ENCODE assay signal across 25 cellular contexts in the genomic region with DNA sequence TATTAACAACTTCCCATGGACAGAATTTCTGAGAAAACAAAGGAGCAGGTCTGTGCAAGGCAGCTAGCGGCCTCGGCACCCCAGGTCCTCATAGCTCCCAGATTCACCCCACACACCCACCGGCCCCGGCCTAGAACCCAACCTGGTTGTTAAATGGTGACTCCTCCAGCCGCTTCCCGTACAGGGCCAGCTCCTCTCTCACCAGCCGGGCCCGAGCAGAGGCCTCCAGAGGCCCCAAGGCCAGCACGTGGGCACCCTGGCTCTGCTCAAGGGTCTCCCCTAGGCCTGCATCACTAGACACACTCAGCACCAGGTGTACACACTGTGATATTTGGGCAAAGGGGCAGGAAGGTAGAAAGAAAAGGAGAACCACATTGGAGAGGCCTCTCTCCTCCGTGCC. TPM values are rescaled to one million over a fixed set of nuclear protein-coding genes. Genes with fewer than 3 reads are reported as not detected.
"Had no signal": no experiment of that assay in that cellular context is flagged by ENCODE, and none has a peak within 500 bp of the region (broad histone marks: within the 10 kb centered on the region; RNA-seq: fewer than 3 reads in every experiment).

No MANE protein-coding gene starts in this region.

- H3K9me3 Mint-ChIP-seq: immature natural killer cell, mesothelial cell of epicardium had no signal

- FAIRE-seq: colon, endothelial cell of umbilical vein, frontal cortex, kidney had no signal

- H3K4me1 ChIP-seq: esophagus muscularis mucosa, foreskin keratinocyte, gastroesophageal sphincter, heart left ventricle, left ventricle myocardium inferior, lower lobe of right lung had no signal

- H3K27me3 ChIP-seq: dorsolateral prefrontal cortex, esophagus muscularis mucosa, foreskin keratinocyte, gastroesophageal sphincter, heart left ventricle, hepatocyte had no signal

- H3K4me1 Mint-ChIP-seq: immature natural killer cell, mesothelial cell of epicardium had no signal

- H3K4me3 ChIP-seq: coronary artery, dorsolateral prefrontal cortex, esophagus muscularis mucosa, gastroesophageal sphincter, heart left ventricle, hepatocyte, left ventricle myocardium inferior, lower lobe of right lung, mucosa of descending colon had no signal

- DNase-seq: dermis blood vessel endothelial cell; dorsolateral prefrontal cortex; effector CD4-positive, alpha-beta T cell; effector memory CD4-positive, alpha-beta T cell; foreskin keratinocyte; heart left ventricle; hypothalamus; immature natural killer cell; islet precursor cell; kidney; kidney glomerular epithelial cell; left colon; left ventricle myocardium inferior; lower lobe of right lung; mesenchymal stem cell; mucosa of descending colon had no signal

- H3K9me3 ChIP-seq: esophagus muscularis mucosa, gastroesophageal sphincter, heart left ventricle, left ventricle myocardium inferior, lower lobe of right lung, mucosa of descending colon had no signal

- H3K27ac Mint-ChIP-seq: mesothelial cell of epicardium had no signal

- H3K27ac ChIP-seq: coronary artery, dorsolateral prefrontal cortex, esophagus muscularis mucosa, foreskin keratinocyte, gastroesophageal sphincter, heart left ventricle, hepatocyte, left ventricle myocardium inferior, lower lobe of right lung had no signal

- ATAC-seq: foreskin keratinocyte, gastroesophageal sphincter, heart left ventricle, left colon, left lobe of liver, lower lobe of right lung, mucosa of descending colon had no signal

- H3K4me3 Mint-ChIP-seq: immature natural killer cell, mesothelial cell of epicardium had no signal

RNA-seq across cellular contexts. Expression of gene KLHL33, which starts 52.9 kb away (rescaled TPM):
- total RNA-seq: endothelial cell of umbilical vein, foreskin keratinocyte, hepatocyte had no signal
- polyA plus RNA-seq: endothelial cell of umbilical vein, foreskin keratinocyte had no signal
